In genomic region chr10:13949844-13950542, GRCh38 we compare ENCODE assay signal across 13 cellular contexts.
A peak's percentile ranks its signal among the peaks of the same experiment; 100 is the strongest.
DNase-seq lines count a peak whose midpoint lies in the region; ATAC-seq and TF ChIP-seq lines count a peak whose summit lies in the region.
"Had no signal": no experiment of that assay in that cellular context is flagged by ENCODE, and none has a peak within 500 bp of the region (broad histone marks: within the 10 kb centered on the region; RNA-seq: fewer than 3 reads in every experiment).

No MANE protein-coding gene starts in this region.

- BruUV-seq in PC-9 (replicated peaks; lab: Mats Ljungman, UMichigan) = no TSS peak

- peaks cover 46% of the 10 kb centered on the region for H3K4me1 ChIP-seq in PC-9 (replicated peaks; ENCODE audit: insufficient read depth)
- H3K4me1 ChIP-seq in muscle layer of duodenum (ENCODE audit: control insufficient read depth in 1 of 2, insufficient read depth in 2 of 2, low read length in 2 of 2) = peaks cover under 1 to 16% of the 10 kb centered on the region in 2 donors
- H3K4me1 ChIP-seq: BE2C had no signal

- peaks cover 30% of the 10 kb centered on the region for H3F3A ChIP-seq in PC-9 (ENCODE audit: insufficient read depth, low read depth)

- TF ChIP-seq CTCF in AG04449 (IDR thresholded peaks at IDR 0.05; ENCODE audit: insufficient read depth, low read length, missing control alignments) (no peak), PC-9 (conservative IDR thresholded peaks at IDR 0.05) (no peak), epithelial cell of proximal tubule (conservative IDR thresholded peaks at IDR 0.05; ENCODE audit: low read depth, low read length) (no peak)

- H3K9me3 ChIP-seq in PC-9 (ENCODE audit: insufficient read depth, low read depth) = no peaks in the 10 kb centered on the region
- no peaks in the 10 kb centered on the region for H3K9me3 ChIP-seq in muscle layer of duodenum (ENCODE audit: control insufficient read depth in 1 of 2, low read length in 2 of 2)
- H3K9me3 ChIP-seq: BE2C had no signal

- peak overlapping the region; percentile 42 for H3K4me2 ChIP-seq in PC-9

- H3K27me3 ChIP-seq in PC-9 (ENCODE audit: insufficient read depth, low read depth) = no peaks in the 10 kb centered on the region
- no peaks in the 10 kb centered on the region for H3K27me3 ChIP-seq in muscle layer of duodenum (ENCODE audit: low read depth, low read length)
- H3K27me3 ChIP-seq: BE2C had no signal

- no peak overlapping the region; the same call in 1 of the 2 replicates for H2AFZ ChIP-seq in PC-9

- no peaks in the 10 kb centered on the region for H3K9me2 ChIP-seq in PC-9 (ENCODE audit: insufficient read depth)

- DNase-seq in AG04449 (ENCODE audit: low read depth, low spot score) (peak; percentile 89), PC-9 (peak in 1 of 2 experiments; percentile 82), epithelial cell of proximal tubule (ENCODE audit: low read depth) (peak; percentile 59)
- DNase-seq in stimulated activated CD8-positive, alpha-beta memory T cell treated with anti-CD3 and anti-CD28 coated beads, Interleukin-4, amount 100 ng/mL, for 48 hours = no peak
- DNase-seq: BE2C, islet precursor cell, NCI-H1436 treated with DMSO at 0.1 percent for 48 hours had no signal

- POLR2A ChIA-PET in AG04449 (lab: Yijun Ruan, JAX) = interaction anchor here (0.7 to 1.3 kb wide), 2 partner anchors 11 to 68 kb away, joined by 4 read pairs; no protein-coding TSS in a partner anchor
- POLR2A ChIA-PET in PC-9 (lab: Charles Lee; ENCODE audit: unreplicated experiment) = no interaction called here

- no peaks in the 10 kb centered on the region for H3K79me2 ChIP-seq in PC-9 (ENCODE audit: low read depth)

- ATAC-seq in GM19455 (IDR thresholded peaks at IDR 0.05; ENCODE audit: unreplicated experiment) (no peak), GM18868 (IDR thresholded peaks at IDR 0.05; ENCODE audit: unreplicated experiment) (no peak), HG02884 (IDR thresholded peaks at IDR 0.05; ENCODE audit: unreplicated experiment) (no peak)

- H3K4me3 ChIP-seq in AG04449 (ENCODE audit: low read depth, low read length) = no peak overlapping the region
- no peak overlapping the region for H3K4me3 ChIP-seq in PC-9
- H3K4me3 ChIP-seq in epithelial cell of proximal tubule (ENCODE audit: low read depth, low read length) = no peak overlapping the region
- no peak overlapping the region for H3K4me3 ChIP-seq in muscle layer of duodenum (ENCODE audit: low read depth in 1 of 2, low read length in 2 of 2)

- CTCF ChIA-PET in AG04449 (lab: Yijun Ruan, JAX) (interaction anchor here (1.1 to 1.6 kb wide), 4 partner anchors 10 to 144 kb away, joined by 4 to 6 read pairs (median 4); no protein-coding TSS in a partner anchor), PC-9 (lab: Charles Lee) (no interaction called here)

- H3K27ac ChIP-seq in PC-9 (peak overlapping the region; percentile 93), muscle layer of duodenum (ENCODE audit: low read length) (peak overlapping the region; percentile 3)
- H3K27ac ChIP-seq: HL-60, VCaP had no signal

- intact Hi-C loops in PC-9 (cut with micrococcal nuclease; ENCODE audit: unreplicated experiment) = loop anchor here (5.0 kb wide), 1 partner anchor 68 kb away; no protein-coding TSS in a partner anchor

- no peaks in the 10 kb centered on the region for H4K20me1 ChIP-seq in PC-9 (ENCODE audit: insufficient read depth)

- H3K36me3 ChIP-seq in PC-9 (ENCODE audit: low read depth) (no peaks in the 10 kb centered on the region), muscle layer of duodenum (ENCODE audit: control insufficient read depth in 1 of 2, insufficient read depth in 2 of 2, low read length in 2 of 2) (no peaks in the 10 kb centered on the region)
- H3K36me3 ChIP-seq: BE2C had no signal
